ENCODE assay signal across 24 cellular contexts in genomic region chr7:486216-486743, GRCh38. TPM values are rescaled to one million over a fixed set of nuclear protein-coding genes. Genes with fewer than 3 reads are reported as not detected.
DNase-seq lines count a peak whose midpoint lies in the region; ATAC-seq, FAIRE-seq and TF ChIP-seq lines count a peak whose summit lies in the region.
"Had no signal": no experiment of that assay in that cellular context is flagged by ENCODE, and none has a peak within 500 bp of the region (broad histone marks: within the 10 kb centered on the region; RNA-seq: fewer than 3 reads in every experiment).

No MANE protein-coding gene starts in this region.

- H3K27ac Mint-ChIP-seq in neural crest cell (ENCODE audit: unreplicated experiment): peak overlapping the region; percentile 10
- H3K27ac Mint-ChIP-seq: activated CD8-positive, alpha-beta T cell treated with anti-CD3 and anti-CD28 coated beads for 36 hours; activated naive CD8-positive, alpha-beta T cell treated with anti-CD3 and anti-CD28 coated beads for 36 hours; endodermal cell; T-helper 17 cell had no signal

- H3K4me3 ChIP-seq in epithelial cell of esophagus (ENCODE audit: low read length): no peak overlapping the region
- H3K4me3 ChIP-seq: ascending aorta, gastrocnemius medialis, hepatocyte, testis had no signal

- DNase-seq in left cardiac atrium (peak; percentile 15), Right ventricle myocardium inferior (ENCODE audit: missing footprints) (no peak), epithelial cell of esophagus (ENCODE audit: low read depth) (peak; percentile 18), neural crest cell (ENCODE audit: low read depth, low spot score) (no peak), urothelium cell line (ENCODE audit: low spot score) (no peak), omental fat pad (ENCODE audit: low spot score) (no peak)
- DNase-seq in activated T-cell treated with anti-CD3 and anti-CD28 coated beads, Interleukin-2, amount 50 U/mL, for 4 hours: no peak
- DNase-seq: activated CD4-positive, CD25-positive, alpha-beta regulatory T cell treated with anti-CD3 and anti-CD28 coated beads, Interleukin-2, amount 50 U/mL, for 72 hours; activated CD8-positive, alpha-beta T cell treated with anti-CD3 and anti-CD28 coated beads for 36 hours; activated naive CD8-positive, alpha-beta T cell treated with anti-CD3 and anti-CD28 coated beads for 36 hours; AML-193; central memory CD4-positive, alpha-beta T cell; endodermal cell; gastrocnemius medialis; NCI-H1105 treated with DMSO at 0.1 percent for 48 hours; NCI-H2029 treated with DMSO at 0.1 percent for 48 hours; NCI-H2227 treated with DMSO at 0.1 percent for 48 hours; NCI-H748 treated with DMSO at 0.1 percent for 48 hours; stimulated activated naive CD4-positive, alpha-beta T cell treated with Interleukin-2 at 50 U/mL for 16 hours; T-helper 17 cell; testis had no signal

- no peak overlapping the region for H3K4me3 Mint-ChIP-seq in neural crest cell
- H3K4me3 Mint-ChIP-seq in activated T-cell treated with anti-CD3 and anti-CD28 coated beads, Interleukin-2, amount 50 U/mL, for 4 hours: no peak overlapping the region
- H3K4me3 Mint-ChIP-seq: activated CD8-positive, alpha-beta T cell treated with anti-CD3 and anti-CD28 coated beads for 36 hours; activated naive CD8-positive, alpha-beta T cell treated with anti-CD3 and anti-CD28 coated beads for 36 hours; endodermal cell; T-helper 17 cell had no signal

- intact Hi-C loops in left cardiac atrium (cut with DNase I) (no loop called here), Right ventricle myocardium inferior (cut with DNase I) (no loop called here)

- TF ChIP-seq CTCF in epithelial cell of esophagus (IDR thresholded peaks at IDR 0.05; ENCODE audit: insufficient read depth, low read depth, low read length, missing control alignments) (no peak), neural crest cell (conservative IDR thresholded peaks at IDR 0.05) (no peak), omental fat pad (IDR thresholded peaks at IDR 0.05) (no peak)

- peaks cover 25% of the 10 kb centered on the region for H3K4me1 Mint-ChIP-seq in neural crest cell
- H3K4me1 Mint-ChIP-seq in activated T-cell treated with anti-CD3 and anti-CD28 coated beads, Interleukin-2, amount 50 U/mL, for 4 hours (ENCODE audit: low read depth): no peaks in the 10 kb centered on the region
- H3K4me1 Mint-ChIP-seq: activated naive CD8-positive, alpha-beta T cell treated with anti-CD3 and anti-CD28 coated beads for 36 hours; T-helper 17 cell had no signal

- peaks cover 16% of the 10 kb centered on the region for H3K9me3 Mint-ChIP-seq in neural crest cell
- peaks cover 8% of the 10 kb centered on the region for H3K9me3 Mint-ChIP-seq in activated T-cell treated with anti-CD3 and anti-CD28 coated beads, Interleukin-2, amount 50 U/mL, for 4 hours
- H3K9me3 Mint-ChIP-seq: activated CD8-positive, alpha-beta T cell treated with anti-CD3 and anti-CD28 coated beads for 36 hours; activated naive CD8-positive, alpha-beta T cell treated with anti-CD3 and anti-CD28 coated beads for 36 hours had no signal

- no peaks in the 10 kb centered on the region for H3K36me3 Mint-ChIP-seq in neural crest cell (ENCODE audit: low read depth)
- H3K36me3 Mint-ChIP-seq in activated T-cell treated with anti-CD3 and anti-CD28 coated beads, Interleukin-2, amount 50 U/mL, for 4 hours (ENCODE audit: insufficient read depth): no peaks in the 10 kb centered on the region
- H3K36me3 Mint-ChIP-seq: activated naive CD8-positive, alpha-beta T cell treated with anti-CD3 and anti-CD28 coated beads for 36 hours had no signal

- peak; percentile 97 for FAIRE-seq in urothelium cell line (lab: Jason Lieb, UNC)

- peaks cover 9% of the 10 kb centered on the region for H3K27me3 Mint-ChIP-seq in neural crest cell (ENCODE audit: low read depth)
- peaks cover 16% of the 10 kb centered on the region for H3K27me3 Mint-ChIP-seq in activated T-cell treated with anti-CD3 and anti-CD28 coated beads, Interleukin-2, amount 50 U/mL, for 4 hours (ENCODE audit: low read depth)
- H3K27me3 Mint-ChIP-seq: activated naive CD8-positive, alpha-beta T cell treated with anti-CD3 and anti-CD28 coated beads for 36 hours had no signal

- no peak for ATAC-seq in left cardiac atrium
- no peak for ATAC-seq in Right ventricle myocardium inferior
- no peak for ATAC-seq in HG03442 (IDR thresholded peaks at IDR 0.05; ENCODE audit: unreplicated experiment)
- ATAC-seq in omental fat pad (ENCODE audit: low FRiP score): no peak
- ATAC-seq in activated T-cell treated with anti-CD3 and anti-CD28 coated beads, Interleukin-2, amount 50 U/mL, for 4 hours: no peak
- ATAC-seq: activated CD8-positive, alpha-beta T cell treated with anti-CD3 and anti-CD28 coated beads for 36 hours; gastrocnemius medialis; T-helper 17 cell had no signal

RNA-seq across cellular contexts. Expression of gene PDGFA, which starts 33.4 kb away (rescaled TPM):
- 10 to 100 TPM; 27.5 to 33.9 TPM for total RNA-seq in left cardiac atrium
- total RNA-seq in Right ventricle myocardium inferior: 37.2 TPM
- 0.82 and 1.0 TPM in 2 replicates for total RNA-seq in neural crest cell
- total RNA-seq in omental fat pad: 10 to 100 TPM in 1 of 4 donors, 1 to 10 TPM in 3; 7.0 to 23.7 (median 8.8) TPM
- total RNA-seq in activated T-cell treated with anti-CD3 and anti-CD28 coated beads, Interleukin-2, amount 50 U/mL, for 4 hours: 10 to 100 TPM; 10.1 to 31.3 (median 21.8) TPM

Comparison
In these comparisons a context has a peak if more than half of its experiments do, and no peak if none do; other contexts are left out.
1. DNase-seq: peak in left cardiac atrium (single experiment) and epithelial cell of esophagus (single experiment); none in Right ventricle myocardium inferior (single experiment), neural crest cell (single experiment), urothelium cell line (single experiment), omental fat pad (single experiment) and activated T-cell treated with anti-CD3 and anti-CD28 coated beads, Interleukin-2, amount 50 U/mL, for 4 hours (single experiment).